Comparison of ENCODE assay signal across 8 cellular contexts in genomic region chr10:102460836-102461186, GRCh38. TPM values are rescaled to one million over a fixed set of nuclear protein-coding genes. Genes with fewer than 3 reads are reported as not detected.
A peak's percentile ranks its signal among the peaks of the same experiment; 100 is the strongest.
DNase-seq lines count a peak whose midpoint lies in the region; ATAC-seq and TF ChIP-seq lines count a peak whose summit lies in the region.

No MANE protein-coding gene starts in this region.

- ATAC-seq in GM23338 = peak; percentile 9
- ATAC-seq in GM18858 (IDR thresholded peaks at IDR 0.05; ENCODE audit: unreplicated experiment) = no peak

- DNase-seq in GM23338 (ENCODE audit: low spot score) (no peak), PC-9 (no peak), esophagus muscularis mucosa (ENCODE audit: extremely low spot score) (no peak), progenitor cell of endocrine pancreas (ENCODE audit: low spot score, unreplicated experiment) (no peak), G401 (ENCODE audit: low spot score) (no peak), OCI-M2 (lab: John Stamatoyannopoulos, UW; ENCODE audit: unreplicated experiment) (no peak)

- intact Hi-C loops in PC-9 (cut with micrococcal nuclease; ENCODE audit: unreplicated experiment) (loop anchor here (5.0 kb wide), 1 partner anchor 39 kb away; the partner anchor contains the start of gene FBXL15), esophagus muscularis mucosa (cut with DNase I) (no loop called here)

- peaks cover 4% of the 10 kb centered on the region; the same call in 1 of the 2 replicates for H3K36me3 ChIP-seq in GM23338 (ENCODE audit: insufficient read depth)
- H3K36me3 ChIP-seq in PC-9 (ENCODE audit: low read depth) = no peaks in the 10 kb centered on the region
- no peaks in the 10 kb centered on the region for H3K36me3 ChIP-seq in esophagus muscularis mucosa

- H2AFZ ChIP-seq in GM23338 (peak overlapping the region; percentile 88), PC-9 (peak overlapping the region; percentile 88)

- H3K9me2 ChIP-seq in GM23338 (ENCODE audit: insufficient read depth) (no peaks in the 10 kb centered on the region), PC-9 (ENCODE audit: insufficient read depth) (no peaks in the 10 kb centered on the region)

- H3K27ac Mint-ChIP-seq in GM23338 (peak overlapping the region; percentile 90), progenitor cell of endocrine pancreas (peak overlapping the region; percentile 92)

- POLR2A ChIA-PET in PC-9 (lab: Charles Lee; ENCODE audit: unreplicated experiment) = no interaction called here

- in situ Hi-C loops in G401 (cut with HindIII; ENCODE audit: low sequenced_read_pairs) = no loop called here

- H4K20me1 ChIP-seq in GM23338 (replicated peaks; ENCODE audit: insufficient read depth) (no peaks in the 10 kb centered on the region), PC-9 (ENCODE audit: insufficient read depth) (no peaks in the 10 kb centered on the region)

- H3K4me3 Mint-ChIP-seq in GM23338 = peak overlapping the region; percentile 90
- peak overlapping the region; percentile 86 for H3K4me3 Mint-ChIP-seq in progenitor cell of endocrine pancreas (ENCODE audit: low read depth)

- H3K27ac ChIP-seq in GM23338 (ENCODE audit: low read depth) (peak overlapping the region; percentile 68), PC-9 (no peak overlapping the region), esophagus muscularis mucosa (replicated peaks in 1 of 4) (peak overlapping the region in 1 of 4 donors; percentile 61)

- peaks cover 21% of the 10 kb centered on the region; the same call in 1 of the 2 replicates for H3F3A ChIP-seq in GM23338 (replicated peaks; ENCODE audit: low read depth)
- no peaks in the 10 kb centered on the region for H3F3A ChIP-seq in PC-9 (ENCODE audit: insufficient read depth, low read depth)

- peaks cover 42% of the 10 kb centered on the region for H3K4me1 Mint-ChIP-seq in GM23338
- peaks cover 32% of the 10 kb centered on the region for H3K4me1 Mint-ChIP-seq in progenitor cell of endocrine pancreas (ENCODE audit: low read depth)

- 38% methylated on average over 8 of the region's 8 CpGs for WGBS in esophagus muscularis mucosa

- H3K36me3 Mint-ChIP-seq in GM23338 (ENCODE audit: low read depth) = peaks cover 10% of the 10 kb centered on the region
- H3K36me3 Mint-ChIP-seq in progenitor cell of endocrine pancreas (ENCODE audit: insufficient read depth) = peaks cover 1% of the 10 kb centered on the region

- H3K79me2 ChIP-seq in GM23338 (replicated peaks; ENCODE audit: insufficient read depth) (peaks cover 23% of the 10 kb centered on the region; the same call in 1 of the 2 replicates), PC-9 (ENCODE audit: low read depth) (no peaks in the 10 kb centered on the region)

- H3K4me1 ChIP-seq in GM23338 (ENCODE audit: insufficient read depth) (peaks cover 33% of the 10 kb centered on the region), PC-9 (replicated peaks; ENCODE audit: insufficient read depth) (no peaks in the 10 kb centered on the region), esophagus muscularis mucosa (peaks cover 18 to 30% (median 21%) of the 10 kb centered on the region in 4 donors)

- H3K27me3 Mint-ChIP-seq in GM23338 (ENCODE audit: insufficient read depth, low read depth, poor library complexity) (peaks cover 20% of the 10 kb centered on the region), progenitor cell of endocrine pancreas (no peaks in the 10 kb centered on the region)

- no peak for TF ChIP-seq POLR2A in esophagus muscularis mucosa (IDR thresholded peaks at IDR 0.05; ENCODE audit: low read depth)

- CTCF ChIA-PET in PC-9 (lab: Charles Lee) = no interaction called here

- TF ChIP-seq EP300 in esophagus muscularis mucosa (IDR thresholded peaks at IDR 0.05) = peak; percentile 12

- H3K9me3 ChIP-seq in PC-9 (ENCODE audit: insufficient read depth, low read depth) = no peaks in the 10 kb centered on the region
- no peaks in the 10 kb centered on the region for H3K9me3 ChIP-seq in esophagus muscularis mucosa

- H3K4me2 ChIP-seq in GM23338 (peak overlapping the region; percentile 96), PC-9 (peak overlapping the region; percentile 89)

- H3K27me3 ChIP-seq in GM23338 (ENCODE audit: insufficient read depth) (peaks cover 5% of the 10 kb centered on the region; the same call in 1 of the 2 replicates), PC-9 (ENCODE audit: insufficient read depth, low read depth) (no peaks in the 10 kb centered on the region), esophagus muscularis mucosa (no peaks in the 10 kb centered on the region)

- TF ChIP-seq CTCF in GM12875 (IDR thresholded peaks at IDR 0.05; ENCODE audit: borderline replicate concordance, insufficient read depth, low read depth, low read length) = no peak
- TF ChIP-seq CTCF in GM23338 (conservative IDR thresholded peaks at IDR 0.05; ENCODE audit: low read depth in 2 of 2) = no peak
- no peak for TF ChIP-seq CTCF in PC-9 (conservative IDR thresholded peaks at IDR 0.05)
- TF ChIP-seq CTCF in esophagus muscularis mucosa (IDR thresholded peaks at IDR 0.05) = no peak
- TF ChIP-seq CTCF in progenitor cell of endocrine pancreas (IDR thresholded peaks at IDR 0.05; ENCODE audit: unreplicated experiment) = no peak

- H3K9me3 Mint-ChIP-seq in GM23338 (no peaks in the 10 kb centered on the region), progenitor cell of endocrine pancreas (ENCODE audit: low read depth) (no peaks in the 10 kb centered on the region)

- no TSS peak for BruUV-seq in PC-9 (replicated peaks; lab: Mats Ljungman, UMichigan)

- peak overlapping the region; percentile 72 for H3K4me3 ChIP-seq in GM12875 (ENCODE audit: low read depth, low read length)
- H3K4me3 ChIP-seq in GM23338 = peak overlapping the region; percentile 85; the same call in 1 of the 2 replicates
- H3K4me3 ChIP-seq in PC-9 = peak overlapping the region; percentile 64
- H3K4me3 ChIP-seq in esophagus muscularis mucosa = peak overlapping the region; percentile 59 to 62 (median 59)

TF ChIP-seq in GM23338, 12 proteins besides CTCF, POLR2A, EP300 and RAD21 (continues in another document):
- TF ChIP-seq JUNB (IDR thresholded peaks at IDR 0.05; ENCODE audit: unreplicated experiment) = no peak
- TF ChIP-seq EZH2 (IDR thresholded peaks at IDR 0.05; ENCODE audit: low read depth, unreplicated experiment) = no peak
- TF ChIP-seq ZNF331 (CRISPR knock-in tag; IDR thresholded peaks at IDR 0.05; ENCODE audit: low read depth) = no peak
- TF ChIP-seq POLR2AphosphoS5 (IDR thresholded peaks at IDR 0.05; ENCODE audit: low read depth) = no peak
- TF ChIP-seq STAT1 (IDR thresholded peaks at IDR 0.05; ENCODE audit: unreplicated experiment) = no peak
- no peak for TF ChIP-seq CREB1 (CRISPR knock-in tag; IDR thresholded peaks at IDR 0.05; ENCODE audit: low read depth)
- TF ChIP-seq, protein P1, sequence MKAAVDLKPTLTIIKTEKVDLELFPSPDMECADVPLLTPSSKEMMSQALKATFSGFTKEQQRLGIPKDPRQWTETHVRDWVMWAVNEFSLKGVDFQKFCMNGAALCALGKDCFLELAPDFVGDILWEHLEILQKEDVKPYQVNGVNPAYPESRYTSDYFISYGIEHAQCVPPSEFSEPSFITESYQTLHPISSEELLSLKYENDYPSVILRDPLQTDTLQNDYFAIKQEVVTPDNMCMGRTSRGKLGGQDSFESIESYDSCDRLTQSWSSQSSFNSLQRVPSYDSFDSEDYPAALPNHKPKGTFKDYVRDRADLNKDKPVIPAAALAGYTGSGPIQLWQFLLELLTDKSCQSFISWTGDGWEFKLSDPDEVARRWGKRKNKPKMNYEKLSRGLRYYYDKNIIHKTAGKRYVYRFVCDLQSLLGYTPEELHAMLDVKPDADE (IDR thresholded peaks at IDR 0.05) = no peak
- no peak for TF ChIP-seq ZNF114 (CRISPR knock-in tag; IDR thresholded peaks at IDR 0.05)

RNA-seq across cellular contexts. Expression of gene C10orf95, which starts 9.5 kb away (rescaled TPM):
- total RNA-seq in GM23338 (2014; rRNA removed; shearing (Covaris generic)) = 0.69 TPM in 1 of 2 replicates, not detected in the other
- polyA plus RNA-seq in GM23338 (2016; fragmentation: Nextera tagmentation; extraction: Ambion mirVana) = 1.1 and 1.5 TPM in 2 replicates
- total RNA-seq in PC-9 (2021) = 1.0 and 1.4 TPM in 2 replicates
- 1 to 10 TPM in 1 of 4 donors, not detected in 3; 1.0 TPM for total RNA-seq in esophagus muscularis mucosa
- 0.73 and 0.77 TPM in 2 replicates for total RNA-seq in progenitor cell of endocrine pancreas
- 1.8 TPM in 1 of 2 replicates, not detected in the other for total RNA-seq in G401 (2014; rRNA removed; shearing (Covaris generic))

RNA-seq across cellular contexts. Expression of gene CUEDC2, which starts 28.4 kb away (rescaled TPM):
- total RNA-seq in GM23338 (2014; rRNA removed; shearing (Covaris generic)) = 37.0 and 39.2 TPM in 2 replicates
- 37.3 and 47.3 TPM in 2 replicates for polyA plus RNA-seq in GM23338 (2016; fragmentation: Nextera tagmentation; extraction: Ambion mirVana)
- total RNA-seq in PC-9 (2021) (46.2 and 57.7 TPM in 2 replicates), esophagus muscularis mucosa (10 to 100 TPM; 61.0 to 92.7 (median 71.2) TPM), progenitor cell of endocrine pancreas (69.9 and 70.5 TPM in 2 replicates)
- 133 and 209 TPM in 2 replicates for total RNA-seq in G401 (2014; rRNA removed; shearing (Covaris generic))

RNA-seq across cellular contexts. Expression of gene FBXL15, which starts 40.2 kb away (rescaled TPM):
- 29.7 and 36.1 TPM in 2 replicates for total RNA-seq in GM23338 (2014; rRNA removed; shearing (Covaris generic))
- polyA plus RNA-seq in GM23338 (2016; fragmentation: Nextera tagmentation; extraction: Ambion mirVana) = 18.4 and 18.5 TPM in 2 replicates
- total RNA-seq in PC-9 (2021) (6.2 and 12.7 TPM in 2 replicates), esophagus muscularis mucosa (10 to 100 TPM; 19.5 to 45.9 (median 29.0) TPM), progenitor cell of endocrine pancreas (14.0 and 14.9 TPM in 2 replicates)
- total RNA-seq in G401 (2014; rRNA removed; shearing (Covaris generic)) = 29.9 and 32.1 TPM in 2 replicates

RNA-seq across cellular contexts. Expression of gene ACTR1A, which starts 41.7 kb away (rescaled TPM):
- 96.9 and 101 TPM in 2 replicates for total RNA-seq in GM23338 (2014; rRNA removed; shearing (Covaris generic))
- polyA plus RNA-seq in GM23338 (2016; fragmentation: Nextera tagmentation; extraction: Ambion mirVana) = 39.4 and 41.2 TPM in 2 replicates
- total RNA-seq in PC-9 (2021) (25.8 and 29.4 TPM in 2 replicates), esophagus muscularis mucosa (100 to 1,000 TPM; 164 to 283 (median 229) TPM), progenitor cell of endocrine pancreas (87.2 and 104 TPM in 2 replicates)
- total RNA-seq in G401 (2014; rRNA removed; shearing (Covaris generic)) = 116 and 185 TPM in 2 replicates

RNA-seq across cellular contexts. Expression of gene PSD, which starts 42.2 kb away (rescaled TPM):
- total RNA-seq in GM23338 (2014; rRNA removed; shearing (Covaris generic)) = 4.0 and 6.8 TPM in 2 replicates
- polyA plus RNA-seq in GM23338 (2016; fragmentation: Nextera tagmentation; extraction: Ambion mirVana) = 1.9 and 2.7 TPM in 2 replicates
- total RNA-seq in PC-9 (2021) (1.6 and 2.3 TPM in 2 replicates), esophagus muscularis mucosa (100 to 1,000 TPM in 2 of 4 donors, 10 to 100 TPM in 2; 88.0 to 268 (median 108) TPM), progenitor cell of endocrine pancreas (8.9 and 10.7 TPM in 2 replicates)
- 3.1 and 7.9 TPM in 2 replicates for total RNA-seq in G401 (2014; rRNA removed; shearing (Covaris generic))
